Comparison of ENCODE assay signal across 28 cellular contexts in the genomic region with DNA sequence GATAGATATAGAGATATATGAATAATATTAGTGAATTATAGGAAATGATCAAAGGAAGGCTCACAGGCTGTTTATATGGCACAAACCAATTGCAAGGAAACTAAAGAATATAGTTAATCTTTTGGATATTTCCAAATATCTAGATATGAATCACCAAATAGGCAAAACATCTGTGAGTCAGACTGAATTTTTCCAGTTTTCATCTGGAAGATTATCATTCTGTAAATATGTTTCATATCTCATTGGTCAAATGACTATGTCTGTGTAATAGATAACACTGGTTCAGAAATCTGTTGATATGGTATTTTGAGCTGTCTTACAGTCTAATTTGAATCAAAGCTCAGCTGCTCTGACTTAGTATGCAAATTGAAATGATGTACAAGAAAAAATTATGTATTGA.
"Had no signal": no experiment of that assay in that cellular context is flagged by ENCODE, and none has a peak within 500 bp of the region (broad histone marks: within the 10 kb centered on the region; RNA-seq: fewer than 3 reads in every experiment).

No MANE protein-coding gene starts in this region.

- H3K4me3 ChIP-seq: colonic mucosa, esophagus squamous epithelium, gastroesophageal sphincter, heart left ventricle, hepatocyte, left lung, lower lobe of right lung, mucosa of descending colon had no signal

- H3K36me3 ChIP-seq: colonic mucosa, esophagus squamous epithelium, gastroesophageal sphincter, heart left ventricle, left lung, lower lobe of right lung had no signal

- FAIRE-seq: endometrium, frontal cortex, islet of Langerhans, keratinocyte had no signal

- ATAC-seq: effector memory CD8-positive, alpha-beta T cell; esophagus mucosa; foreskin keratinocyte; gastroesophageal sphincter; heart left ventricle; left cardiac atrium; left lung; left ventricle myocardium superior; lower lobe of right lung; mucosa of descending colon; naive thymus-derived CD8-positive, alpha-beta T cell had no signal

- H3K27me3 ChIP-seq: colonic mucosa, esophagus squamous epithelium, foreskin keratinocyte, gastroesophageal sphincter, hepatocyte, left lung had no signal

- H3K36me3 Mint-ChIP-seq: immature natural killer cell; naive B cell; naive thymus-derived CD8-positive, alpha-beta T cell had no signal

- H3K4me1 Mint-ChIP-seq: immature natural killer cell; mesothelial cell of epicardium; naive B cell; naive thymus-derived CD8-positive, alpha-beta T cell had no signal

- H3K4me3 Mint-ChIP-seq: dendritic cell treated with granulocyte-macrophage colony-stimulating factor and Interleukin-4, amounts not matched to agents 40 ng/mL and 50 ng/mL, for 4 days; effector memory CD8-positive, alpha-beta T cell; endodermal cell; immature natural killer cell; mesothelial cell of epicardium; naive B cell; naive thymus-derived CD8-positive, alpha-beta T cell had no signal

- H3K27me3 Mint-ChIP-seq: dendritic cell treated with granulocyte-macrophage colony-stimulating factor and Interleukin-4, amounts not matched to agents 40 ng/mL and 50 ng/mL, for 4 days; effector memory CD8-positive, alpha-beta T cell; naive B cell; naive thymus-derived CD8-positive, alpha-beta T cell had no signal

- H3K27ac Mint-ChIP-seq: dendritic cell treated with granulocyte-macrophage colony-stimulating factor and Interleukin-4, amounts not matched to agents 40 ng/mL and 50 ng/mL, for 4 days; effector memory CD8-positive, alpha-beta T cell; endodermal cell; immature natural killer cell; mesothelial cell of epicardium; naive B cell; naive thymus-derived CD8-positive, alpha-beta T cell had no signal

- DNase-seq: colonic mucosa; cortex of kidney; effector CD8-positive, alpha-beta T cell; effector memory CD8-positive, alpha-beta T cell; endodermal cell; erythroblast; esophagus squamous epithelium; foreskin keratinocyte; heart left ventricle; hypothalamus; immature natural killer cell; left cardiac atrium; left lung; left ventricle myocardium superior; lower lobe of right lung; mesenchymal stem cell; mucosa of descending colon; naive B cell; naive thymus-derived CD8-positive, alpha-beta T cell had no signal
